In the genomic region with DNA sequence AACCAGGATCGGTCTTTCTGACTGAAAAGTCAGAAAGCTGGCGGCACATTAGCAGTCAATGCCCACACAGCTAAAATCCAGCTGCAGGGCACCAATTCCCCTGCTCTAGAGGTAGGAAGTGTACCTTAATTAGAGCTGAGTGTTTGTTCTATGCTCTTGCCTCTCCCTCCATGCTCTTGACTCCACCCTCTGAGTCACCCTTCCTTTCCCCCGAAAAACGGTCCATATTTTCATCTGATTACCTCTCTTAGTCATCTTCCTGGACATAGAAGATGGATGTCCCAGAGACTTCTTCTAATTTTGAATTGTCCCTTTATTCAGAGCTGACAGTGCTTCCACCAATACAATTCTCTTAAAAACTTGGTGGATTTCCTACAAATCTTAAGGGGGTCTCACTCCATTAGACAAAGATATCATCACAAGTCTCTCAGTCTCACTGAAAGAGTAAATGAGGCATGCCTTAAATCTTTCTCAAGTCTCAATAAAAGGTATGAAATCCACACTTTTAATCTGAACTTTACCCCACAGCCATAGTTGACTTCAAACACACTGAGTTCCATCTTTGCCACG, we compare ENCODE assay signal across 26 cellular contexts. TPM values are rescaled to one million over a fixed set of nuclear protein-coding genes. Genes with fewer than 3 reads are reported as not detected.
"Had no signal": no experiment of that assay in that cellular context is flagged by ENCODE, and none has a peak within 500 bp of the region (broad histone marks: within the 10 kb centered on the region; RNA-seq: fewer than 3 reads in every experiment).

No MANE protein-coding gene starts in this region.

- H3K36me3 Mint-ChIP-seq: mesothelial cell of epicardium had no signal

- H3K4me3 ChIP-seq: breast epithelium, skin epidermis, thoracic aorta, uterus had no signal

- H3K4me1 ChIP-seq: breast epithelium had no signal

- DNase-seq: activated B cell treated with CpG ODN at 0.5 μM for 24 hours; activated effector memory CD4-positive, alpha-beta T cell treated with Interleukin-2 at 50 U/mL for 16 hours; activated naive CD4-positive, alpha-beta T cell treated with anti-CD3 and anti-CD28 coated beads for 36 hours; activated naive CD8-positive, alpha-beta T cell treated with anti-CD3 and anti-CD28 coated beads, Interleukin-2, amount 50 U/mL, for 24 hours; central memory CD4-positive, alpha-beta T cell; foreskin fibroblast; hippocampal formation; kidney; left colon; naive B cell; nephron progenitor cell; stimulated activated CD4-positive, alpha-beta T cell treated with anti-CD3 and anti-CD28 coated beads, Interleukin-12 subunit alpha, Interleukin-12 subunit beta, amount 100 ng/mL, for 4 hours; stimulated activated CD4-positive, alpha-beta T cell treated with anti-CD3 and anti-CD28 coated beads, Interleukin-4, amount 100 ng/mL, for 1 hour; stimulated activated naive CD8-positive, alpha-beta T cell treated with anti-CD3 and anti-CD28 coated beads, Interleukin-15, Interleukin-2, amounts not matched to agents 100 U/mL and 50 U/mL, for 24 hours; T-helper 1 cell; trophoblast cell; uterus had no signal

- H3K27me3 ChIP-seq: uterus had no signal

- H3K27ac ChIP-seq: breast epithelium, neutrophil, skin epidermis, thoracic aorta, uterus had no signal

- FAIRE-seq: kidney had no signal

- H3K27ac Mint-ChIP-seq: activated B cell treated with CpG ODN at 0.5 μM for 24 hours; activated naive CD4-positive, alpha-beta T cell treated with anti-CD3 and anti-CD28 coated beads for 36 hours; activated naive CD8-positive, alpha-beta T cell treated with anti-CD3 and anti-CD28 coated beads, Interleukin-2, amount 50 U/mL, for 24 hours; mesothelial cell of epicardium; naive B cell; nephron progenitor cell; progenitor cell of endocrine pancreas; T-helper 2 cell treated with Interferon-gamma antibody and Interleukin-4, amounts not matched to agents 5 μg/mL and 100 μg/mL, for 36 hours had no signal

- H3K36me3 ChIP-seq: breast epithelium, neutrophil, thoracic aorta, uterus had no signal

- H3K4me1 Mint-ChIP-seq: activated B cell treated with CpG ODN at 0.5 μM for 24 hours, mesothelial cell of epicardium, naive B cell, nephron progenitor cell had no signal

- ATAC-seq: activated naive CD8-positive, alpha-beta T cell treated with anti-CD3 and anti-CD28 coated beads, Interleukin-2, amount 50 U/mL, for 24 hours; esophagus mucosa; left colon; sciatic nerve; stimulated activated naive CD8-positive, alpha-beta T cell treated with anti-CD3 and anti-CD28 coated beads, Interleukin-15, Interleukin-2, amounts not matched to agents 100 U/mL and 50 U/mL, for 24 hours had no signal

- H3K4me3 Mint-ChIP-seq: activated B cell treated with CpG ODN at 0.5 μM for 24 hours; activated naive CD4-positive, alpha-beta T cell treated with anti-CD3 and anti-CD28 coated beads for 36 hours; activated naive CD8-positive, alpha-beta T cell treated with anti-CD3 and anti-CD28 coated beads, Interleukin-2, amount 50 U/mL, for 24 hours; mesothelial cell of epicardium; naive B cell; nephron progenitor cell; T-helper 2 cell treated with Interferon-gamma antibody and Interleukin-4, amounts not matched to agents 5 μg/mL and 100 μg/mL, for 36 hours had no signal

RNA-seq across cellular contexts. Expression of a gene that starts 57.2 kb away (rescaled TPM):
- total RNA-seq: activated B cell treated with CpG ODN at 0.5 μM for 24 hours had no signal
